Comparison of ENCODE assay signal across 8 cellular contexts in the genomic region with DNA sequence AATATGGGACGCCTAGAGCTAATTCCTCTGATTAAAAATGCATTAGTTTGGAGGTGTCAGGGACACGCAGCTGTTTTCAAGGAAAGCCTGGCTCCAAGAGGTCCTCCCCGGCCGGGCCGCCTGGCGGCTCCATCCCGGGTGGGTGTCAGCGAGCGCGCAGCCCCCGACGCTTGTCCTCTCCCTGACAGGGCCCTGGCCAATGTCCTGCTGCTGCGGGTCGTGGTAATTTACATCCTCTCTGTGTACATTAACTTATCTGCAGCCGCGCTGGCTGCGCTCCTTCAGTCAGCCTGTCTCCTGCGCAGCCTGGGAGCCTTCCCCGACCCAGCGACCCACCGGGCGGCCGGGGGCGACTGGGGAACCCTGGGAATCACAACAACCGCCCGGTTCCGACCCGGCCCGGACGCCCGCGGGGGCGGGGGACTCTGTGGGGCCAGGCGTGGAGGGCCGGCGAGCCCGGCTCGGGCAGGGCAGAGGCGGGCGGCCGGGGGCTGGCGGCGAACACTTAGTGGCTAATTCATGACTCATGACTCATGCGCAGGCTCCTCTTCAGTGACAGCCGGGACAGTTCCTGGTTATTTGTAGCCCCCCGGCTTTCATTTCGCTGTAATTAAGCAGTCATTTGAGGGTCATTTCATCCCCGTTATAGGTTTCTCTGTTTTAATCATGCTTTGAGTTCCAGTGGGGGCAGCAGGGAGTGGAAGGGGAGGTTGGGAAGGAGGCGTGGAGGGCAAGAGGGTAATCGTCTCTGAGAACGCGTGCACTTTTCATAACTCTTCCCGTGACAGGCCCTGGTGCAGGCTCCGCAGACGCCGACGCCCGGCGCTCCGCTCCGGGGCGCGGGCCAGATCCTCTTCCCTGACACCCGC.
DNase-seq lines count a peak whose midpoint lies in the region; ATAC-seq and TF ChIP-seq lines count a peak whose summit lies in the region.

No MANE protein-coding gene starts in this region.

- peak overlapping the region; percentile 26 to 59 for H3K4me3 Mint-ChIP-seq in stimulated activated naive B cell treated with anti-CD40 and anti-IgM and Interleukin-4, amounts not matched to agents 10 μg/mL and 1 μg/mL and 100 μg/mL, for 72 hours

- peaks cover 8 to 16% of the 10 kb centered on the region in 2 donors for H3K4me1 Mint-ChIP-seq in stimulated activated naive B cell treated with anti-CD40 and anti-IgM and Interleukin-4, amounts not matched to agents 10 μg/mL and 1 μg/mL and 100 μg/mL, for 72 hours

- TF ChIP-seq CTCF in GM13977 (IDR thresholded peaks at IDR 0.05; ENCODE audit: extremely low read depth, insufficient read depth, missing control alignments) (no peak), cardiac fibroblast (IDR thresholded peaks at IDR 0.05; ENCODE audit: low read depth, low read length) (peak; percentile 51)

- no peaks in the 10 kb centered on the region for H3K36me3 Mint-ChIP-seq in stimulated activated naive B cell treated with anti-CD40 and anti-IgM and Interleukin-4, amounts not matched to agents 10 μg/mL and 1 μg/mL and 100 μg/mL, for 72 hours

- ATAC-seq in stimulated activated naive B cell treated with anti-CD40 and anti-IgM and Interleukin-4, amounts not matched to agents 10 μg/mL and 1 μg/mL and 100 μg/mL, for 72 hours (replicated peaks): peak; percentile 42 to 54
- ATAC-seq in HG03175 (IDR thresholded peaks at IDR 0.05; ENCODE audit: unreplicated experiment): no peak

- in situ Hi-C loops in GM13977 (cut with MboI; ENCODE audit: low pct_unique_long_range_greater_than_20kb, low sequenced_read_pairs, unreplicated experiment): loop anchor here (25.0 kb wide), 1 partner anchor 647 kb away; no protein-coding TSS in a partner anchor

- peak overlapping the region; percentile 4 for H3K27ac Mint-ChIP-seq in stimulated activated naive B cell treated with anti-CD40 and anti-IgM and Interleukin-4, amounts not matched to agents 10 μg/mL and 1 μg/mL and 100 μg/mL, for 72 hours

- peaks cover 44 to 55% of the 10 kb centered on the region in 2 donors for H3K27me3 Mint-ChIP-seq in stimulated activated naive B cell treated with anti-CD40 and anti-IgM and Interleukin-4, amounts not matched to agents 10 μg/mL and 1 μg/mL and 100 μg/mL, for 72 hours

- peak overlapping the region; percentile 46 to 52 for H3K4me3 ChIP-seq in cardiac fibroblast (replicated peaks in 1 of 2; ENCODE audit: low read depth in 2 of 2, low read length in 2 of 2)

- H3K9me3 Mint-ChIP-seq in stimulated activated naive B cell treated with anti-CD40 and anti-IgM and Interleukin-4, amounts not matched to agents 10 μg/mL and 1 μg/mL and 100 μg/mL, for 72 hours: peaks cover 0 to 2% of the 10 kb centered on the region in 2 donors

- DNase-seq in GM13977 (ENCODE audit: low spot score) (peak; percentile 46), NOMO-1 treated with DMSO at 0.1 percent for 48 hours (lab: John Stamatoyannopoulos, UW; ENCODE audit: unreplicated experiment) (peak; percentile 48), cardiac fibroblast (ENCODE audit: low read depth in 2 of 2) (peak; percentile 62 to 79), kidney tubule cell (ENCODE audit: low spot score) (peak; percentile 67), T-helper 9 cell (no peak), cortex of kidney (lab: John Stamatoyannopoulos, UW) (no peak)
- no peak for DNase-seq in stimulated activated naive B cell treated with anti-CD40 and anti-IgM and Interleukin-4, amounts not matched to agents 10 μg/mL and 1 μg/mL and 100 μg/mL, for 72 hours

Comparison
In these comparisons a context has a peak if more than half of its experiments do, and no peak if none do; other contexts are left out.
1. DNase-seq: peak in GM13977 (single experiment), NOMO-1 treated with DMSO at 0.1 percent for 48 hours (single experiment), cardiac fibroblast (2 of 2) and kidney tubule cell (single experiment); none in stimulated activated naive B cell treated with anti-CD40 and anti-IgM and Interleukin-4, amounts not matched to agents 10 μg/mL and 1 μg/mL and 100 μg/mL, for 72 hours (single experiment), T-helper 9 cell (single experiment) and cortex of kidney (single experiment).